Comparison of ENCODE assay signal across 3 cellular contexts in the genomic region with DNA sequence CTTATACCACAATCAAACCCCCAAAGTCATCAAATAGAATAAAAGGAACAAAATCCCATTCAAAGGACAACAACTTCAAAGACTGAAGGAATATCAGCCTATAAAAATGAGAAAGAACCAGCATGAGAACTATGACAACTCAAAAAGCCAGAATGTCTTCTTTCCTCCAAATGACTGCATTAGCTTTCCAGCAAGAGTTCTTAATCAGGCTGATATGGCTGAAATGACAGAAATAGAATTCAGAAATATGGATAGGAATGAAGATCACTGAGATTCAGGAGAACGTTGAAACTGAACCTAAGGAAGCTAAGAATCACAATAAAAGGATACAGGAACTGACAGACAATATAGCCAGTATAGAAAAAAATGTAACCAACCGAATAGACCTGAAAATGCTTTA.
"Had no signal": no experiment of that assay in that cellular context is flagged by ENCODE, and none has a peak within 500 bp of the region (broad histone marks: within the 10 kb centered on the region; RNA-seq: fewer than 3 reads in every experiment).

No MANE protein-coding gene starts in this region.

- H3K9me3 ChIP-seq: HAP-1 had no signal

- H3K4me3 ChIP-seq: GM23248, GM23338, HAP-1 had no signal

- H3K27ac ChIP-seq: GM23248 had no signal

- H3K36me3 ChIP-seq: HAP-1 had no signal
